ENCODE assay signal across 8 cellular contexts in genomic region chr7:2632717-2633537, GRCh38. TPM values are rescaled to one million over a fixed set of nuclear protein-coding genes. Genes with fewer than 3 reads are reported as not detected.
A peak's percentile ranks its signal among the peaks of the same experiment; 100 is the strongest.
DNase-seq lines count a peak whose midpoint lies in the region; ATAC-seq and TF ChIP-seq lines count a peak whose summit lies in the region.

No MANE protein-coding gene starts in this region.

- H3K4me1 ChIP-seq in HEK293 (ENCODE audit: control insufficient read depth, insufficient read depth, low read length) (peaks cover 8% of the 10 kb centered on the region; the same call in 1 of the 2 replicates), OCI-LY1 (ENCODE audit: insufficient read depth, low read length, severe bottlenecking) (peaks cover 17% of the 10 kb centered on the region), uterus (peaks cover 6 to 15% of the 10 kb centered on the region in 2 donors)

- no peaks in the 10 kb centered on the region for H3K79me2 ChIP-seq in OCI-LY1 (ENCODE audit: insufficient read depth, low read length)

- H3K4me2 ChIP-seq in OCI-LY1 (ENCODE audit: low read length) = peak overlapping the region; percentile 84

- no peak for TF ChIP-seq CTCF in HEK293 (tag by site-specific recombination; IDR thresholded peaks at IDR 0.05)
- TF ChIP-seq CTCF in OCI-LY1 (IDR thresholded peaks at IDR 0.05; ENCODE audit: low read length) = no peak
- no peak for TF ChIP-seq CTCF in omental fat pad (IDR thresholded peaks at IDR 0.05)
- TF ChIP-seq CTCF in uterus (IDR thresholded peaks at IDR 0.05) = no peak

- peak; percentile 41 for ATAC-seq in omental fat pad (ENCODE audit: low FRiP score)
- no peak for ATAC-seq in HG03378 (IDR thresholded peaks at IDR 0.05; ENCODE audit: unreplicated experiment)

- TF ChIP-seq POLR2A in uterus (IDR thresholded peaks at IDR 0.05) = no peak

- H3K27ac ChIP-seq in HEK293 (ENCODE audit: extremely low read depth, low read depth, low read length) = peak overlapping the region; percentile 75
- no peak overlapping the region for H3K27ac ChIP-seq in OCI-LY1 (ENCODE audit: low read depth, low read length, poor library complexity, severe bottlenecking)
- H3K27ac ChIP-seq in uterus = peak overlapping the region; percentile 75 to 79

- CTCF ChIA-PET in HEK293 (lab: Yijun Ruan, JAX) = interaction anchor here (0.7 kb wide), 1 partner anchor 47 kb away, joined by 5 read pairs; no protein-coding TSS in a partner anchor

- POLR2A ChIA-PET in HEK293 (lab: Yijun Ruan, JAX) = interaction anchor here (0.6 to 1.1 kb wide), 2 partner anchors 11 to 14 kb away, joined by 3 to 4 read pairs; no protein-coding TSS in a partner anchor

- peak; percentile 89 for DNase-seq in COLO668 (lab: John Stamatoyannopoulos, UW; ENCODE audit: unreplicated experiment)
- DNase-seq in activated T-helper 9 cell treated with anti-CD3 and anti-CD28 coated beads, Interleukin-2, amount 50 U/mL, for 16 hours (ENCODE audit: low read depth) = peak; percentile 23
- DNase-seq in globus pallidus (ENCODE audit: low spot score) = peak; percentile 30
- peak; percentile 62 for DNase-seq in omental fat pad (ENCODE audit: low spot score)
- DNase-seq in uterus = peak; percentile 58 to 65

- H3K36me3 ChIP-seq in HEK293 (ENCODE audit: control insufficient read depth in 2 of 2, insufficient read depth in 1 of 2, low read length in 2 of 2) = peaks cover 0 to 14% of the 10 kb centered on the region in 2 experiments; a peak in 1 of 3 replicates
- H3K36me3 ChIP-seq in OCI-LY1 (ENCODE audit: insufficient read depth, low read length) = no peaks in the 10 kb centered on the region
- H3K36me3 ChIP-seq in uterus = no peaks in the 10 kb centered on the region

- no peaks in the 10 kb centered on the region for H4K20me1 ChIP-seq in OCI-LY1 (ENCODE audit: insufficient read depth, low read length)

- intact Hi-C loops in uterus (cut with DNase I; ENCODE audit: low total_unique reads) = loop anchor here (5.0 kb wide), 1 partner anchor 76 kb away; the partner anchor contains the start of genes BRAT1 and IQCE

- H3K9ac ChIP-seq in OCI-LY1 (ENCODE audit: low read length) = peak overlapping the region; percentile 58; the same call in 1 of the 2 replicates

- H3F3A ChIP-seq in OCI-LY1 (ENCODE audit: insufficient read depth, low read length) = no peaks in the 10 kb centered on the region

- H3K9me2 ChIP-seq in OCI-LY1 (ENCODE audit: low read depth, low read length) = no peaks in the 10 kb centered on the region

- no peaks in the 10 kb centered on the region for H3K9me3 ChIP-seq in HEK293 (ENCODE audit: control insufficient read depth, insufficient read depth, low read depth, low read length)
- no peaks in the 10 kb centered on the region for H3K9me3 ChIP-seq in OCI-LY1 (ENCODE audit: low read length)
- no peaks in the 10 kb centered on the region for H3K9me3 ChIP-seq in uterus

- H3K27me3 ChIP-seq in OCI-LY1 (ENCODE audit: insufficient read depth, low read length) (peaks cover 14% of the 10 kb centered on the region; the same call in 1 of the 2 replicates), uterus (no peaks in the 10 kb centered on the region)

- H3K4me3 ChIP-seq in HEK293 (ENCODE audit: low read depth, low read length) = peak overlapping the region; percentile 85
- H3K4me3 ChIP-seq in OCI-LY1 (ENCODE audit: low read depth, low read length, poor library complexity, severe bottlenecking) = peak overlapping the region; percentile 63
- peak overlapping the region; percentile 63 to 68 for H3K4me3 ChIP-seq in uterus

- H2AFZ ChIP-seq in OCI-LY1 (ENCODE audit: low read length) = no peak overlapping the region

TF ChIP-seq in HEK293, 187 proteins besides CTCF, POLR2A, EP300 and RAD21 (continues in another document):
- no peak for TF ChIP-seq ZNF19 (tag by site-specific recombination; IDR thresholded peaks at IDR 0.05; ENCODE audit: low read depth)
- TF ChIP-seq ZBTB26 (tag by site-specific recombination; optimal IDR thresholded peaks at IDR 0.05) = no peak
- peak; percentile 98 for TF ChIP-seq ZIC2 (tag by site-specific recombination; IDR thresholded peaks at IDR 0.05)
- peak; percentile 64; the same call in 1 of the 2 replicates for TF ChIP-seq ZBTB17 (tag by site-specific recombination; IDR thresholded peaks at IDR 0.05)
- TF ChIP-seq ZNF248 (tag by site-specific recombination; IDR thresholded peaks at IDR 0.05) = no peak
- TF ChIP-seq ZNF114 (tag by site-specific recombination; IDR thresholded peaks at IDR 0.05) = no peak
- TF ChIP-seq ZNF324 (tag by site-specific recombination; IDR thresholded peaks at IDR 0.05) = no peak; the same call in 1 of the 2 replicates
- no peak for TF ChIP-seq ZBTB49 (tag by site-specific recombination; IDR thresholded peaks at IDR 0.05; ENCODE audit: low read depth)
- TF ChIP-seq ZBTB8A (tag by site-specific recombination; IDR thresholded peaks at IDR 0.05) = peak; percentile 84
- no peak for TF ChIP-seq BCL11A (tag by site-specific recombination; IDR thresholded peaks at IDR 0.05; ENCODE audit: low read depth)
- TF ChIP-seq ZNF658 (tag by site-specific recombination; IDR thresholded peaks at IDR 0.05) = no peak
- TF ChIP-seq KLF9 (tag by site-specific recombination; IDR thresholded peaks at IDR 0.05; ENCODE audit: low read depth) = peak; percentile 47
- TF ChIP-seq HOXD13 (CRISPR knock-in tag; IDR thresholded peaks at IDR 0.05; ENCODE audit: borderline replicate concordance) = no peak
- peak; percentile 55 for TF ChIP-seq ZBTB11 (tag by site-specific recombination; conservative IDR thresholded peaks at IDR 0.05; ENCODE audit: low read depth)

RNA-seq across cellular contexts. Expression of gene TTYH3, which starts 1.1 kb away (rescaled TPM):
- total RNA-seq in omental fat pad (10 to 100 TPM; 21.5 to 62.6 (median 29.3) TPM), uterus (10 to 100 TPM in 2 of 4 donors, 1 to 10 TPM in 2; 3.8 to 47.2 (median 25.2) TPM)

RNA-seq across cellular contexts. Expression of gene AMZ1, which starts 55.1 kb away (rescaled TPM):
- total RNA-seq in omental fat pad (1 to 10 TPM in 1 of 4 donors, under 1 TPM in 1, not detected in 2; 0.19 to 1.1 TPM), uterus (1 to 10 TPM in 2 of 4 donors, under 1 TPM in 1, not detected in 1; 0.35 to 4.6 (median 4.4) TPM)

Comparison
In these comparisons a context has a peak if more than half of its experiments do, and no peak if none do; other contexts are left out.
1. DNase-seq: peak in every context shown above with its lines; median percentile 89 in COLO668; 62 in omental fat pad; 62 in uterus; 30 in globus pallidus; 23 in activated T-helper 9 cell treated with anti-CD3 and anti-CD28 coated beads, Interleukin-2, amount 50 U/mL, for 16 hours.